Comparison of ENCODE assay signal across 11 cellular contexts in genomic region chrX:106959897-106960296, GRCh38. TPM values are rescaled to one million over a fixed set of nuclear protein-coding genes. Genes with fewer than 3 reads are reported as not detected.
A peak's percentile ranks its signal among the peaks of the same experiment; 100 is the strongest.
DNase-seq lines count a peak whose midpoint lies in the region; ATAC-seq and TF ChIP-seq lines count a peak whose summit lies in the region.
"Had no signal": no experiment of that assay in that cellular context is flagged by ENCODE, and none has a peak within 500 bp of the region (broad histone marks: within the 10 kb centered on the region; RNA-seq: fewer than 3 reads in every experiment).

No MANE protein-coding gene starts in this region.

- no peak overlapping the region for H3K27ac ChIP-seq in hepatocyte
- H3K27ac ChIP-seq in upper lobe of right lung, result no peak overlapping the region

- H3K79me2 ChIP-seq in hepatocyte, result no peaks in the 10 kb centered on the region

- H3K9me2 ChIP-seq in hepatocyte (replicated peaks; ENCODE audit: insufficient read depth), result no peaks in the 10 kb centered on the region

- no peaks in the 10 kb centered on the region for H3K27me3 Mint-ChIP-seq in effector memory CD8-positive, alpha-beta T cell
- H3K27me3 Mint-ChIP-seq in stimulated activated naive B cell treated with anti-CD40 and anti-IgM and Interleukin-4, amounts not matched to agents 10 μg/mL and 1 μg/mL and 100 μg/mL, for 72 hours, result peaks cover 0 to 4% of the 10 kb centered on the region in 2 donors
- H3K27me3 Mint-ChIP-seq: activated CD4-positive, alpha-beta T cell treated with anti-CD3 and anti-CD28 coated beads, Interleukin-2, amount 10 ng/mL, durations not matched to agents 7 days and 5 days had no signal

- WGBS in hepatocyte (ENCODE audit: low lambda C conversion rate, missing lambda C conversion rate), result 47% methylated on average over 2 of the region's 2 CpGs

- H3K4me2 ChIP-seq in hepatocyte, result no peak overlapping the region

- H3K4me1 ChIP-seq in hepatocyte (ENCODE audit: insufficient read depth) (no peaks in the 10 kb centered on the region), upper lobe of right lung (no peaks in the 10 kb centered on the region)

- H3K9me3 ChIP-seq in hepatocyte (ENCODE audit: low read depth) (peaks cover 10% of the 10 kb centered on the region), upper lobe of right lung (no peaks in the 10 kb centered on the region)

- ATAC-seq in upper lobe of right lung (peak; percentile 44), GM18873 (IDR thresholded peaks at IDR 0.05; ENCODE audit: low FRiP score, unreplicated experiment) (no peak)
- ATAC-seq in effector memory CD8-positive, alpha-beta T cell (replicated peaks), result no peak
- ATAC-seq in stimulated activated naive B cell treated with anti-CD40 and anti-IgM and Interleukin-4, amounts not matched to agents 10 μg/mL and 1 μg/mL and 100 μg/mL, for 72 hours (replicated peaks), result no peak

- no peak overlapping the region for H3K4me3 ChIP-seq in hepatocyte
- H3K4me3 ChIP-seq in upper lobe of right lung, result no peak overlapping the region

- no peak overlapping the region for H3K4me3 Mint-ChIP-seq in effector memory CD8-positive, alpha-beta T cell
- H3K4me3 Mint-ChIP-seq in stimulated activated naive B cell treated with anti-CD40 and anti-IgM and Interleukin-4, amounts not matched to agents 10 μg/mL and 1 μg/mL and 100 μg/mL, for 72 hours, result no peak overlapping the region
- H3K4me3 Mint-ChIP-seq: activated CD4-positive, alpha-beta T cell treated with anti-CD3 and anti-CD28 coated beads, Interleukin-2, amount 10 ng/mL, durations not matched to agents 7 days and 5 days had no signal

- intact Hi-C loops in upper lobe of right lung (cut with DNase I), result loop anchor here (10.0 kb wide), 1 partner anchor 65 kb away; no protein-coding TSS in a partner anchor

- H3K36me3 ChIP-seq in hepatocyte (replicated peaks; ENCODE audit: insufficient read depth, low read depth), result no peaks in the 10 kb centered on the region
- no peaks in the 10 kb centered on the region for H3K36me3 ChIP-seq in upper lobe of right lung

- no peaks in the 10 kb centered on the region for H4K20me1 ChIP-seq in hepatocyte (ENCODE audit: insufficient read depth, poor library complexity, severe bottlenecking)

- TF ChIP-seq CTCF in hepatocyte (IDR thresholded peaks at IDR 0.05; ENCODE audit: poor library complexity) (peak; percentile 25), upper lobe of right lung (IDR thresholded peaks at IDR 0.05) (no peak)

- no peaks in the 10 kb centered on the region for H3K27me3 ChIP-seq in hepatocyte
- no peaks in the 10 kb centered on the region for H3K27me3 ChIP-seq in upper lobe of right lung

- DNase-seq in SIG-M5 treated with dmso at 0.1 percent for 504 hours (lab: John Stamatoyannopoulos, UW; ENCODE audit: unreplicated experiment), result peak; percentile 3
- no peak for DNase-seq in SIG-M5 (lab: John Stamatoyannopoulos, UW)
- peak; percentile 13 for DNase-seq in SW480 (ENCODE audit: low spot score)
- peak; percentile 50 for DNase-seq in hepatocyte (ENCODE audit: low spot score)
- DNase-seq in upper lobe of right lung, result no peak
- DNase-seq in effector memory CD8-positive, alpha-beta T cell, result no peak
- DNase-seq in stimulated activated naive B cell treated with anti-CD40 and anti-IgM and Interleukin-4, amounts not matched to agents 10 μg/mL and 1 μg/mL and 100 μg/mL, for 72 hours, result no peak
- DNase-seq: activated CD4-positive, alpha-beta T cell treated with anti-CD3 and anti-CD28 coated beads, Interleukin-2, amount 10 ng/mL, durations not matched to agents 7 days and 5 days; stimulated activated CD4-positive, alpha-beta T cell treated with anti-CD3 and anti-CD28 coated beads, Interleukin-1b, Interleukin-23, amount 100 ng/mL, for 48 hours had no signal

- no peaks in the 10 kb centered on the region for H3K36me3 Mint-ChIP-seq in effector memory CD8-positive, alpha-beta T cell (ENCODE audit: insufficient read depth)
- peaks cover 11 to 24% of the 10 kb centered on the region in 2 donors for H3K36me3 Mint-ChIP-seq in stimulated activated naive B cell treated with anti-CD40 and anti-IgM and Interleukin-4, amounts not matched to agents 10 μg/mL and 1 μg/mL and 100 μg/mL, for 72 hours

- no peaks in the 10 kb centered on the region for H3K4me1 Mint-ChIP-seq in effector memory CD8-positive, alpha-beta T cell (ENCODE audit: low read depth in 2 of 2)
- H3K4me1 Mint-ChIP-seq in stimulated activated naive B cell treated with anti-CD40 and anti-IgM and Interleukin-4, amounts not matched to agents 10 μg/mL and 1 μg/mL and 100 μg/mL, for 72 hours, result no peaks in the 10 kb centered on the region
- H3K4me1 Mint-ChIP-seq: activated CD4-positive, alpha-beta T cell treated with anti-CD3 and anti-CD28 coated beads, Interleukin-2, amount 10 ng/mL, durations not matched to agents 7 days and 5 days had no signal

- no peaks in the 10 kb centered on the region for H3K9me3 Mint-ChIP-seq in effector memory CD8-positive, alpha-beta T cell
- H3K9me3 Mint-ChIP-seq in stimulated activated naive B cell treated with anti-CD40 and anti-IgM and Interleukin-4, amounts not matched to agents 10 μg/mL and 1 μg/mL and 100 μg/mL, for 72 hours, result no peaks in the 10 kb centered on the region
- H3K9me3 Mint-ChIP-seq: activated CD4-positive, alpha-beta T cell treated with anti-CD3 and anti-CD28 coated beads, Interleukin-2, amount 10 ng/mL, durations not matched to agents 7 days and 5 days had no signal

- no peak overlapping the region for H2AFZ ChIP-seq in hepatocyte

- no peak overlapping the region for H3K27ac Mint-ChIP-seq in effector memory CD8-positive, alpha-beta T cell
- no peak overlapping the region for H3K27ac Mint-ChIP-seq in stimulated activated naive B cell treated with anti-CD40 and anti-IgM and Interleukin-4, amounts not matched to agents 10 μg/mL and 1 μg/mL and 100 μg/mL, for 72 hours
- H3K27ac Mint-ChIP-seq: activated CD4-positive, alpha-beta T cell treated with anti-CD3 and anti-CD28 coated beads, Interleukin-2, amount 10 ng/mL, durations not matched to agents 7 days and 5 days had no signal

RNA-seq across cellular contexts. Expression of gene CLDN2, which starts 39.7 kb away (rescaled TPM):
- total RNA-seq in hepatocyte (3.9 and 4.9 TPM in 2 replicates), upper lobe of right lung (0.61 TPM)
- 4.0 and 5.2 TPM in 2 replicates for polyA plus RNA-seq in hepatocyte
- total RNA-seq: activated CD4-positive, alpha-beta T cell treated with anti-CD3 and anti-CD28 coated beads, Interleukin-2, amount 10 ng/mL, durations not matched to agents 7 days and 5 days; cardiac septum had no signal

RNA-seq across cellular contexts. Expression of gene MORC4, which starts 40.1 kb away (rescaled TPM):
- 31.2 and 35.7 TPM in 2 replicates for total RNA-seq in hepatocyte
- 25.7 and 27.7 TPM in 2 replicates for polyA plus RNA-seq in hepatocyte
- total RNA-seq in upper lobe of right lung, result 16.3 TPM

RNA-seq across cellular contexts. Expression of gene RIPPLY1, which starts 56.8 kb away (rescaled TPM):
- total RNA-seq in hepatocyte (not detected in 2 replicates), upper lobe of right lung (not detected)
- polyA plus RNA-seq in hepatocyte, result 0.21 TPM in 1 of 2 replicates, not detected in the other
- total RNA-seq: activated CD4-positive, alpha-beta T cell treated with anti-CD3 and anti-CD28 coated beads, Interleukin-2, amount 10 ng/mL, durations not matched to agents 7 days and 5 days; cardiac septum had no signal

Comparison
In these comparisons a context has a peak if more than half of its experiments do, and no peak if none do; other contexts are left out.
1. DNase-seq: peak in SIG-M5 treated with dmso at 0.1 percent for 504 hours (single experiment), SW480 (single experiment) and hepatocyte (single experiment); none in SIG-M5 (single experiment), upper lobe of right lung (single experiment), effector memory CD8-positive, alpha-beta T cell (0 of 3) and stimulated activated naive B cell treated with anti-CD40 and anti-IgM and Interleukin-4, amounts not matched to agents 10 μg/mL and 1 μg/mL and 100 μg/mL, for 72 hours (single experiment).